ENCODE assay signal across 12 cellular contexts in genomic region chr18:13564579-13564978, GRCh38.
A peak's percentile ranks its signal among the peaks of the same experiment; 100 is the strongest.
DNase-seq lines count a peak whose midpoint lies in the region; ATAC-seq and TF ChIP-seq lines count a peak whose summit lies in the region.
"Had no signal": no experiment of that assay in that cellular context is flagged by ENCODE, and none has a peak within 500 bp of the region (broad histone marks: within the 10 kb centered on the region; RNA-seq: fewer than 3 reads in every experiment).

No MANE protein-coding gene starts in this region.

- ATAC-seq in stimulated activated memory B cell treated with anti-CD40 and anti-IgM and Interleukin-4, amounts not matched to agents 10 μg/mL and 1 μg/mL and 100 μg/mL, for 72 hours = no peak
- ATAC-seq in HG03135 (IDR thresholded peaks at IDR 0.05; ENCODE audit: unreplicated experiment) = no peak
- ATAC-seq: A549 had no signal

- TF ChIP-seq CTCF in type B pancreatic cell (conservative IDR thresholded peaks at IDR 0.05) = no peak

- H3K9me3 Mint-ChIP-seq in stimulated activated memory B cell treated with anti-CD40 and anti-IgM and Interleukin-4, amounts not matched to agents 10 μg/mL and 1 μg/mL and 100 μg/mL, for 72 hours = no peaks in the 10 kb centered on the region
- H3K9me3 Mint-ChIP-seq in type B pancreatic cell = no peaks in the 10 kb centered on the region

- H3K36me3 Mint-ChIP-seq in stimulated activated memory B cell treated with anti-CD40 and anti-IgM and Interleukin-4, amounts not matched to agents 10 μg/mL and 1 μg/mL and 100 μg/mL, for 72 hours = no peaks in the 10 kb centered on the region
- no peaks in the 10 kb centered on the region for H3K36me3 Mint-ChIP-seq in type B pancreatic cell

- H3K27ac Mint-ChIP-seq in stimulated activated memory B cell treated with anti-CD40 and anti-IgM and Interleukin-4, amounts not matched to agents 10 μg/mL and 1 μg/mL and 100 μg/mL, for 72 hours = peak overlapping the region; percentile 96
- no peak overlapping the region for H3K27ac Mint-ChIP-seq in type B pancreatic cell

- H3K27me3 Mint-ChIP-seq in stimulated activated memory B cell treated with anti-CD40 and anti-IgM and Interleukin-4, amounts not matched to agents 10 μg/mL and 1 μg/mL and 100 μg/mL, for 72 hours = no peaks in the 10 kb centered on the region
- H3K27me3 Mint-ChIP-seq in type B pancreatic cell = peaks cover 8% of the 10 kb centered on the region

- peak overlapping the region; percentile 25 for H3K4me3 Mint-ChIP-seq in stimulated activated memory B cell treated with anti-CD40 and anti-IgM and Interleukin-4, amounts not matched to agents 10 μg/mL and 1 μg/mL and 100 μg/mL, for 72 hours
- H3K4me3 Mint-ChIP-seq in type B pancreatic cell = no peak overlapping the region

- peaks cover 89% of the 10 kb centered on the region for H3K4me1 Mint-ChIP-seq in stimulated activated memory B cell treated with anti-CD40 and anti-IgM and Interleukin-4, amounts not matched to agents 10 μg/mL and 1 μg/mL and 100 μg/mL, for 72 hours
- peaks cover 21% of the 10 kb centered on the region for H3K4me1 Mint-ChIP-seq in type B pancreatic cell (ENCODE audit: unreplicated experiment)

- DNase-seq in NCI-H2171 treated with DMSO at 0.1 percent for 48 hours (lab: John Stamatoyannopoulos, UW) = peak; percentile 3
- no peak for DNase-seq in NCI-H2171 (lab: John Stamatoyannopoulos, UW)
- DNase-seq in NCI-H345 (lab: John Stamatoyannopoulos, UW) = peak; percentile 81
- DNase-seq in dermis blood vessel endothelial cell = peak; percentile 19
- no peak for DNase-seq in type B pancreatic cell (ENCODE audit: extremely low spot score, unreplicated experiment)
- DNase-seq in NAMALWA (ENCODE audit: low spot score) = no peak
- DNase-seq: DMS 273 treated with DMSO at 0.1 percent for 48 hours, IMR-90, RPMI8226 had no signal

Comparison
In these comparisons a context has a peak if more than half of its experiments do, and no peak if none do; other contexts are left out.
1. DNase-seq: peak in NCI-H2171 treated with DMSO at 0.1 percent for 48 hours (single experiment), NCI-H345 (single experiment) and dermis blood vessel endothelial cell (single experiment); none in NCI-H2171 (single experiment), type B pancreatic cell (single experiment) and NAMALWA (single experiment).